ENCODE assay signal across 10 cellular contexts in genomic region chr1:1859970-1860691, GRCh38. TPM values are rescaled to one million over a fixed set of nuclear protein-coding genes. Genes with fewer than 3 reads are reported as not detected.
A peak's percentile ranks its signal among the peaks of the same experiment; 100 is the strongest.
DNase-seq lines count a peak whose midpoint lies in the region; ATAC-seq and TF ChIP-seq lines count a peak whose summit lies in the region.
"Not testable (repeated sequence)": the region's sequence is repeated elsewhere in the genome, so short reads cannot be mapped to it uniquely, and the experiment has no call there.
"Had no signal": no experiment of that assay in that cellular context is flagged by ENCODE, and none has a peak within 500 bp of the region (broad histone marks: within the 10 kb centered on the region; RNA-seq: fewer than 3 reads in every experiment).

No MANE protein-coding gene starts in this region.

- H3K9ac ChIP-seq in HUES48 (ENCODE audit: low read depth, low read length); endodermal cell (ENCODE audit: extremely low read depth, low read length, poor library complexity, severe bottlenecking): not testable (repeated sequence)

- H3K27me3 ChIP-seq in BE2C; HUES48 (ENCODE audit: control insufficient read depth, insufficient read depth, low read length); endodermal cell (ENCODE audit: control insufficient read depth, insufficient read depth, low read length, poor library complexity, severe bottlenecking); right atrium auricular region: not testable (repeated sequence)

- peak; percentile 29 for ATAC-seq in SK-N-SH treated with all-trans-retinoic acid at 6 μM for 48 hours
- peak; percentile 57 for ATAC-seq in stimulated activated effector memory CD8-positive, alpha-beta T cell treated with anti-CD3 and anti-CD28 coated beads, Interleukin-12 subunit alpha, Interleukin-12 subunit beta, amount 100 ng/mL, for 72 hours

- not testable (repeated sequence) for H3K36me3 ChIP-seq in BE2C; HUES48 (ENCODE audit: control insufficient read depth, insufficient read depth, low read length); right atrium auricular region
- H3K36me3 ChIP-seq in endodermal cell (ENCODE audit: control insufficient read depth, insufficient read depth, low read length) = peaks cover 38% of the 10 kb centered on the region

- H3K4me3 Mint-ChIP-seq in activated naive CD4-positive, alpha-beta T cell treated with anti-CD3 and anti-CD28 coated beads, Interleukin-2, amount 50 U/mL, for 24 hours = peak overlapping the region; percentile 0
- not testable (repeated sequence) for H3K4me3 Mint-ChIP-seq in endodermal cell; nephron; stimulated activated effector memory CD8-positive, alpha-beta T cell treated with anti-CD3 and anti-CD28 coated beads, Interleukin-12 subunit alpha, Interleukin-12 subunit beta, amount 100 ng/mL, for 72 hours

- H3K27ac ChIP-seq in HUES48 (ENCODE audit: low read depth, low read length) = peak overlapping the region; percentile 64
- H3K27ac ChIP-seq in endodermal cell (ENCODE audit: low read depth, low read length) = peak overlapping the region; percentile 38
- peak overlapping the region; percentile 72 to 82 for H3K27ac ChIP-seq in right atrium auricular region

- WGBS in endodermal cell (ENCODE audit: insufficient coverage in 1 of 2, insufficient read length in 1 of 2), 2 experiments = 92 to 100% methylated on average over 1 to 8 of the region's 8 CpGs

- DNase-seq in BE2C; endodermal cell; right atrium auricular region (ENCODE audit: low spot score); stimulated activated effector memory CD8-positive, alpha-beta T cell treated with anti-CD3 and anti-CD28 coated beads, Interleukin-12 subunit alpha, Interleukin-12 subunit beta, amount 100 ng/mL, for 72 hours (ENCODE audit: low spot score in 2 of 2): not testable (repeated sequence)

- not testable (repeated sequence) for TF ChIP-seq CTCF in BE2C (IDR thresholded peaks at IDR 0.05; ENCODE audit: low read depth, low read length); endodermal cell (conservative IDR thresholded peaks at IDR 0.05); right atrium auricular region (IDR thresholded peaks at IDR 0.05); nephron (IDR thresholded peaks at IDR 0.05; ENCODE audit: unreplicated experiment in 3 of 3)

- peak overlapping the region; percentile 24; the same call in 1 of the 2 replicates for H3K4me3 ChIP-seq in BE2C (ENCODE audit: low read depth, low read length)
- not testable (repeated sequence) for H3K4me3 ChIP-seq in HUES48 (ENCODE audit: low read depth, low read length); endodermal cell (ENCODE audit: low read length); right atrium auricular region

- H3K27me3 Mint-ChIP-seq in activated naive CD4-positive, alpha-beta T cell treated with anti-CD3 and anti-CD28 coated beads, Interleukin-2, amount 50 U/mL, for 24 hours; endodermal cell (ENCODE audit: insufficient read depth); nephron (ENCODE audit: low read depth): not testable (repeated sequence)

- not testable (repeated sequence) for H3K36me3 Mint-ChIP-seq in activated naive CD4-positive, alpha-beta T cell treated with anti-CD3 and anti-CD28 coated beads, Interleukin-2, amount 50 U/mL, for 24 hours; endodermal cell (ENCODE audit: low read depth); nephron (ENCODE audit: low read depth)
- H3K36me3 Mint-ChIP-seq in stimulated activated effector memory CD8-positive, alpha-beta T cell treated with anti-CD3 and anti-CD28 coated beads, Interleukin-12 subunit alpha, Interleukin-12 subunit beta, amount 100 ng/mL, for 72 hours = peaks cover 20% of the 10 kb centered on the region

- not testable (repeated sequence) for H3K27ac Mint-ChIP-seq in activated naive CD4-positive, alpha-beta T cell treated with anti-CD3 and anti-CD28 coated beads, Interleukin-2, amount 50 U/mL, for 24 hours
- peak overlapping the region; percentile 77 for H3K27ac Mint-ChIP-seq in endodermal cell
- H3K27ac Mint-ChIP-seq in nephron = peak overlapping the region; percentile 53 to 90 (median 76)
- peak overlapping the region; percentile 81 for H3K27ac Mint-ChIP-seq in stimulated activated effector memory CD8-positive, alpha-beta T cell treated with anti-CD3 and anti-CD28 coated beads, Interleukin-12 subunit alpha, Interleukin-12 subunit beta, amount 100 ng/mL, for 72 hours

- peaks cover 26% of the 10 kb centered on the region for H3K4me1 ChIP-seq in BE2C
- peaks cover 17% of the 10 kb centered on the region for H3K4me1 ChIP-seq in HUES48 (ENCODE audit: control insufficient read depth, insufficient read depth, low read length)
- not testable (repeated sequence) for H3K4me1 ChIP-seq in endodermal cell (ENCODE audit: control insufficient read depth, insufficient read depth, low read length)
- H3K4me1 ChIP-seq in right atrium auricular region = peaks cover 0 to 91% of the 10 kb centered on the region in 2 donors

- peaks cover 78% of the 10 kb centered on the region for H3K4me1 Mint-ChIP-seq in activated naive CD4-positive, alpha-beta T cell treated with anti-CD3 and anti-CD28 coated beads, Interleukin-2, amount 50 U/mL, for 24 hours
- H3K4me1 Mint-ChIP-seq in endodermal cell (peaks cover 25% of the 10 kb centered on the region), nephron (peaks cover 48% of the 10 kb centered on the region)
- peaks cover 68% of the 10 kb centered on the region for H3K4me1 Mint-ChIP-seq in stimulated activated effector memory CD8-positive, alpha-beta T cell treated with anti-CD3 and anti-CD28 coated beads, Interleukin-12 subunit alpha, Interleukin-12 subunit beta, amount 100 ng/mL, for 72 hours

- not testable (repeated sequence) for H3K9me3 Mint-ChIP-seq in activated naive CD4-positive, alpha-beta T cell treated with anti-CD3 and anti-CD28 coated beads, Interleukin-2, amount 50 U/mL, for 24 hours; endodermal cell; nephron; stimulated activated effector memory CD8-positive, alpha-beta T cell treated with anti-CD3 and anti-CD28 coated beads, Interleukin-12 subunit alpha, Interleukin-12 subunit beta, amount 100 ng/mL, for 72 hours

- H3K9me3 ChIP-seq in BE2C; HUES48 (ENCODE audit: control insufficient read depth, insufficient read depth, low read length); endodermal cell (ENCODE audit: control insufficient read depth, low read length); right atrium auricular region: not testable (repeated sequence)

TF ChIP-seq in SK-N-SH treated with all-trans-retinoic acid at 6 μM for 48 hours, 23 proteins besides CTCF, POLR2A, EP300 and RAD21:
- peak; percentile 66 for TF ChIP-seq ZNF8 (CRISPR knock-in tag; IDR thresholded peaks at IDR 0.05)
- peak; percentile 85 for TF ChIP-seq ZFP30 (CRISPR knock-in tag; IDR thresholded peaks at IDR 0.05)
- TF ChIP-seq TSHZ2 (CRISPR knock-in tag; IDR thresholded peaks at IDR 0.05) = peak; percentile 60; the same call in 1 of the 2 replicates
- peak; percentile 95 for TF ChIP-seq TCF4 (CRISPR knock-in tag; IDR thresholded peaks at IDR 0.05; ENCODE audit: borderline replicate concordance)

RNA-seq across cellular contexts. Expression of gene GNB1, which starts 30.8 kb away (rescaled TPM):
- polyA plus RNA-seq in BE2C (2012; ENCODE audit: insufficient read depth, insufficient read length, low read depth) = 688 TPM
- total RNA-seq in endodermal cell (100 to 1,000 TPM; 369 to 371 TPM), right atrium auricular region (10 to 100 TPM; 69.9 to 91.6 TPM)
- polyA plus RNA-seq in endodermal cell (2013, experiment 1 of 2) = 346 TPM
- polyA plus RNA-seq in endodermal cell (2013, experiment 2 of 2) = 334 TPM

RNA-seq across cellular contexts. Expression of gene CALML6, which starts 54.9 kb away (rescaled TPM):
- 0.39 TPM for polyA plus RNA-seq in BE2C (2012; ENCODE audit: insufficient read depth, insufficient read length, low read depth)
- 1 to 10 TPM in 1 of 2 donors, under 1 TPM in 1; 0.89 to 1.4 TPM for total RNA-seq in endodermal cell
- 0.32 TPM for polyA plus RNA-seq in endodermal cell (2013, experiment 1 of 2)
- polyA plus RNA-seq in endodermal cell (2013, experiment 2 of 2) = not detected
- total RNA-seq in right atrium auricular region = not detected
- total RNA-seq: mononuclear cell, Right ventricle myocardium inferior had no signal

RNA-seq across cellular contexts. Expression of gene TMEM52, which starts 58.9 kb away (rescaled TPM):
- polyA plus RNA-seq in BE2C (2012; ENCODE audit: insufficient read depth, insufficient read length, low read depth) = 1.0 TPM
- total RNA-seq in endodermal cell = 1 to 10 TPM; 6.0 to 6.3 TPM
- polyA plus RNA-seq in endodermal cell (2013, experiment 1 of 2) = 5.5 TPM
- 6.3 TPM for polyA plus RNA-seq in endodermal cell (2013, experiment 2 of 2)
- total RNA-seq in right atrium auricular region = 1 to 10 TPM in 1 of 2 donors, under 1 TPM in 1; 0.51 to 1.8 TPM
